ENCODE assay signal across 19 cellular contexts in the genomic region with DNA sequence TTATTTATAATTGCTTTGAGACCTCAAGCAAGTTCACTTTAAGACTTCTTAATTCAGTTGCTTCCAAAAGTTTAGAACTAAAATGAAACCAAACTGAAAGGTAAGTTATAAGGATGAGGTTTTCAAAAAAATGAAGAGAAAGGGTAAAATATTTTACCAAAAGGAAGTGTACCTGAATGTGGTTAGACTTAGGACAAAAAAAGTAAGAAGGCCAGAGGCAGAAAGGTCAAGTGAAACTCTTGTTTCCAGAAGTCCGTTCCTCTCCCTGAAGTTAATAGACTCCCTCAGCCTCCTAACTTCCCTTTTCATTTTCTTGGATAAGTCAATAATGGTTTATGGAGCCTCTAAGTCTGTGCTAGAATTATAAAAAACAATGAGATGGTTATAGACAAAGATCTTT. TPM values are rescaled to one million over a fixed set of nuclear protein-coding genes. Genes with fewer than 3 reads are reported as not detected.
DNase-seq lines count a peak whose midpoint lies in the region; ATAC-seq and FAIRE-seq lines count a peak whose summit lies in the region.
"Had no signal": no experiment of that assay in that cellular context is flagged by ENCODE, and none has a peak within 500 bp of the region (broad histone marks: within the 10 kb centered on the region; RNA-seq: fewer than 3 reads in every experiment).

No MANE protein-coding gene starts in this region.

- ATAC-seq in HG03460 (IDR thresholded peaks at IDR 0.05; ENCODE audit: unreplicated experiment) (peak; percentile 51), GM18858 (IDR thresholded peaks at IDR 0.05; ENCODE audit: unreplicated experiment) (no peak), Right ventricle myocardium inferior (no peak)
- ATAC-seq: mucosa of descending colon, Panc1, pancreas had no signal

- H3K27ac Mint-ChIP-seq in activated naive CD8-positive, alpha-beta T cell, result peak overlapping the region; percentile 64

- H3K27me3 Mint-ChIP-seq in activated naive CD8-positive, alpha-beta T cell, result no peaks in the 10 kb centered on the region

- peak; percentile 87 for FAIRE-seq in GM19239 (lab: Jason Lieb, UNC)
- FAIRE-seq: pancreas, small intestine had no signal

- intact Hi-C loops in Right ventricle myocardium inferior (cut with DNase I), result no loop called here

- H3K36me3 Mint-ChIP-seq in activated naive CD8-positive, alpha-beta T cell, result peaks cover 22% of the 10 kb centered on the region

- peak overlapping the region; percentile 54 for H3K4me3 Mint-ChIP-seq in activated naive CD8-positive, alpha-beta T cell

- DNase-seq in NOMO-1 treated with DMSO at 0.1 percent for 48 hours (lab: John Stamatoyannopoulos, UW; ENCODE audit: unreplicated experiment), result peak; percentile 33
- no peak for DNase-seq in NOMO-1 treated with dmso at 0.1 percent for 144 hours (lab: John Stamatoyannopoulos, UW; ENCODE audit: unreplicated experiment)
- no peak for DNase-seq in GM19239 (ENCODE audit: insufficient read length, low spot score)
- DNase-seq in stimulated activated naive CD4-positive, alpha-beta T cell treated with Interleukin-2 at 50 U/mL for 16 hours (lab: John Stamatoyannopoulos, UW), result no peak
- DNase-seq in Right ventricle myocardium inferior (ENCODE audit: missing footprints), result no peak
- DNase-seq: 8988T, GDM1, IMR-90, mucosa of descending colon, NCI-H1417 treated with DMSO at 0.1 percent for 48 hours, pancreas, small intestine, substantia nigra had no signal

- H3K4me1 Mint-ChIP-seq in activated naive CD8-positive, alpha-beta T cell (ENCODE audit: low read depth), result peaks cover 70% of the 10 kb centered on the region

- H3K9me3 Mint-ChIP-seq in activated naive CD8-positive, alpha-beta T cell (ENCODE audit: low read depth), result peaks cover 3% of the 10 kb centered on the region

RNA-seq across cellular contexts. Expression of a gene that starts 16.6 kb away (rescaled TPM):
- 0.14 TPM for total RNA-seq in Right ventricle myocardium inferior
- total RNA-seq: epithelial cell of proximal tubule, IMR-90, kidney epithelial cell had no signal
